21 cellular contexts compared by ENCODE assay signal in genomic region chr4:96504386-96504785, GRCh38.
"Had no signal": no experiment of that assay in that cellular context is flagged by ENCODE, and none has a peak within 500 bp of the region (broad histone marks: within the 10 kb centered on the region; RNA-seq: fewer than 3 reads in every experiment).

No MANE protein-coding gene starts in this region.

- ATAC-seq: naive thymus-derived CD4-positive, alpha-beta T cell had no signal

- H3K27ac ChIP-seq: colonic mucosa, left ventricle myocardium inferior, right atrium auricular region, sigmoid colon, skin epidermis, stomach, thoracic aorta, transverse colon had no signal

- DNase-seq: colonic mucosa; dermis blood vessel endothelial cell; endodermal cell; foreskin melanocyte; head of caudate nucleus; hippocampal formation; left ventricle myocardium inferior; naive thymus-derived CD4-positive, alpha-beta T cell; nephron progenitor cell; posterior cingulate gyrus; sigmoid colon; stimulated activated CD4-positive, alpha-beta T cell treated with anti-CD3 and anti-CD28 coated beads, Interleukin-12 subunit alpha, Interleukin-12 subunit beta, amount 100 ng/mL, for 4 hours; stimulated activated naive CD4-positive, alpha-beta T cell; stomach; substantia nigra; transverse colon had no signal

- H3K9me3 ChIP-seq: colonic mucosa, right atrium auricular region, sigmoid colon, stomach, thoracic aorta, transverse colon had no signal

- H3K4me3 ChIP-seq: colonic mucosa, left ventricle myocardium inferior, right atrium auricular region, sigmoid colon, skin epidermis, stomach, thoracic aorta, transverse colon had no signal

- FAIRE-seq: endothelial cell of umbilical vein, keratinocyte had no signal

- H3K27me3 ChIP-seq: colonic mucosa, right atrium auricular region, sigmoid colon, stomach, transverse colon had no signal

- H3K4me1 ChIP-seq: colonic mucosa, left ventricle myocardium inferior, right atrium auricular region, sigmoid colon, stomach, transverse colon had no signal

- H3K36me3 ChIP-seq: colonic mucosa, left ventricle myocardium inferior, right atrium auricular region, sigmoid colon, stomach, thoracic aorta, transverse colon had no signal
